In genomic region chr6:42021847-42022754, GRCh38 we compare ENCODE assay signal across 8 cellular contexts. TPM values are rescaled to one million over a fixed set of nuclear protein-coding genes. Genes with fewer than 3 reads are reported as not detected.
DNase-seq lines count a peak whose midpoint lies in the region; ATAC-seq and TF ChIP-seq lines count a peak whose summit lies in the region.

No MANE protein-coding gene starts in this region.

- peaks cover 4% of the 10 kb centered on the region for H3K9me3 Mint-ChIP-seq in activated T-cell treated with anti-CD3 and anti-CD28 coated beads, Interleukin-2, amount 50 U/mL, for 24 hours
- no peaks in the 10 kb centered on the region for H3K9me3 Mint-ChIP-seq in naive thymus-derived CD8-positive, alpha-beta T cell

- POLR2A ChIA-PET in GM10248 (lab: Yijun Ruan, JAX), result interaction anchor here (0.6 kb wide), 1 partner anchor 126 kb away, joined by 4 read pairs; no protein-coding TSS in a partner anchor
- POLR2A ChIA-PET in naive thymus-derived CD8-positive, alpha-beta T cell (lab: Charles Lee), result interaction anchor here (0.6 to 3.2 kb wide), 11 partner anchors 9 to 152 kb away, joined by 3 to 42 read pairs (median 3); partner anchors contain the start of gene TAF8

- peaks cover 87% of the 10 kb centered on the region for H3K4me1 Mint-ChIP-seq in activated T-cell treated with anti-CD3 and anti-CD28 coated beads, Interleukin-2, amount 50 U/mL, for 24 hours (ENCODE audit: low read depth)
- H3K4me1 Mint-ChIP-seq in naive thymus-derived CD8-positive, alpha-beta T cell, result peaks cover 45 to 96% (median 82%) of the 10 kb centered on the region in 4 donors

- H3K27me3 Mint-ChIP-seq in activated T-cell treated with anti-CD3 and anti-CD28 coated beads, Interleukin-2, amount 50 U/mL, for 24 hours, result no peaks in the 10 kb centered on the region
- H3K27me3 Mint-ChIP-seq in naive thymus-derived CD8-positive, alpha-beta T cell, result no peaks in the 10 kb centered on the region

- ATAC-seq in HG03159 (IDR thresholded peaks at IDR 0.05; ENCODE audit: unreplicated experiment) (peak; percentile 34), HG03439 (IDR thresholded peaks at IDR 0.05; ENCODE audit: unreplicated experiment) (no peak), HG03039 (IDR thresholded peaks at IDR 0.05; ENCODE audit: unreplicated experiment) (no peak)
- ATAC-seq in naive thymus-derived CD8-positive, alpha-beta T cell, result peak; percentile 80 to 92

- peak overlapping the region; percentile 42 for H3K4me3 Mint-ChIP-seq in activated T-cell treated with anti-CD3 and anti-CD28 coated beads, Interleukin-2, amount 50 U/mL, for 24 hours
- H3K4me3 Mint-ChIP-seq in naive thymus-derived CD8-positive, alpha-beta T cell, result peak overlapping the region; percentile 66 to 91 (median 85)

- CTCF ChIA-PET in GM10248 (lab: Yijun Ruan, JAX), result interaction anchor here (1.0 to 1.9 kb wide), 4 partner anchors 17 to 235 kb away, joined by 3 to 10 read pairs (median 4); partner anchors contain the start of gene TOMM6

- DNase-seq in GM10248 (ENCODE audit: extremely low spot score), result peak; percentile 66
- peak; percentile 81 for DNase-seq in activated T-cell treated with anti-CD3 and anti-CD28 coated beads, Interleukin-2, amount 50 U/mL, for 24 hours
- peak; percentile 63 to 92 (median 82) for DNase-seq in naive thymus-derived CD8-positive, alpha-beta T cell
- no peak for DNase-seq in 8988T
- DNase-seq in NOMO-1 treated with DMSO at 0.1 percent for 48 hours (lab: John Stamatoyannopoulos, UW; ENCODE audit: unreplicated experiment), result no peak

- H3K27ac Mint-ChIP-seq in activated T-cell treated with anti-CD3 and anti-CD28 coated beads, Interleukin-2, amount 50 U/mL, for 24 hours, result peak overlapping the region; percentile 98
- H3K27ac Mint-ChIP-seq in naive thymus-derived CD8-positive, alpha-beta T cell, result peak overlapping the region; percentile 93 to 99 (median 98)

- no peak for TF ChIP-seq CTCF in GM10248 (IDR thresholded peaks at IDR 0.05; ENCODE audit: control extremely low read depth, extremely low read depth, low read depth, missing control alignments)

- H3K36me3 Mint-ChIP-seq in activated T-cell treated with anti-CD3 and anti-CD28 coated beads, Interleukin-2, amount 50 U/mL, for 24 hours (ENCODE audit: low read depth), result peaks cover 44% of the 10 kb centered on the region
- peaks cover 0 to 78% (median 16%) of the 10 kb centered on the region in 3 donors for H3K36me3 Mint-ChIP-seq in naive thymus-derived CD8-positive, alpha-beta T cell

RNA-seq across cellular contexts. Expression of gene TAF8, which starts 28.2 kb away (rescaled TPM):
- total RNA-seq in naive thymus-derived CD8-positive, alpha-beta T cell, result 10 to 100 TPM; 61.3 to 73.8 TPM
- polyA plus RNA-seq in naive thymus-derived CD8-positive, alpha-beta T cell, result 10 to 100 TPM; 24.4 to 36.8 (median 28.6) TPM

Comparison
In these comparisons a context has a peak if more than half of its experiments do, and no peak if none do; other contexts are left out.
1. DNase-seq: peak in GM10248 (single experiment), activated T-cell treated with anti-CD3 and anti-CD28 coated beads, Interleukin-2, amount 50 U/mL, for 24 hours (single experiment) and naive thymus-derived CD8-positive, alpha-beta T cell (10 of 10); none in 8988T (single experiment) and NOMO-1 treated with DMSO at 0.1 percent for 48 hours (single experiment).
2. ATAC-seq: peak in HG03159 (single experiment) and naive thymus-derived CD8-positive, alpha-beta T cell (2 of 2); none in HG03439 (single experiment) and HG03039 (single experiment).